Comparison of ENCODE assay signal across 20 cellular contexts in genomic region chr12:132443091-132443490, GRCh38. TPM values are rescaled to one million over a fixed set of nuclear protein-coding genes. Genes with fewer than 3 reads are reported as not detected.
A peak's percentile ranks its signal among the peaks of the same experiment; 100 is the strongest.
DNase-seq lines count a peak whose midpoint lies in the region; ATAC-seq and TF ChIP-seq lines count a peak whose summit lies in the region.
"Had no signal": no experiment of that assay in that cellular context is flagged by ENCODE, and none has a peak within 500 bp of the region (broad histone marks: within the 10 kb centered on the region; RNA-seq: fewer than 3 reads in every experiment).

No MANE protein-coding gene starts in this region.

- peak overlapping the region; percentile 92 for H3K27ac ChIP-seq in BLaER1
- H3K27ac ChIP-seq in CD4-positive, alpha-beta T cell (ENCODE audit: low read depth, low read length), result no peak overlapping the region
- no peak overlapping the region for H3K27ac ChIP-seq in osteoblast (ENCODE audit: low read depth, low read length)
- no peak overlapping the region for H3K27ac ChIP-seq in mammary epithelial cell (ENCODE audit: insufficient read depth, low read depth, low read length)
- H3K27ac ChIP-seq: esophagus squamous epithelium, gastroesophageal sphincter, prostate gland, tibial nerve had no signal

- ATAC-seq in CD4-positive, alpha-beta T cell (ENCODE audit: poor library complexity), result no peak
- no peak for ATAC-seq in activated naive CD4-positive, alpha-beta T cell treated with anti-CD3 and anti-CD28 coated beads, Interleukin-2, amount 50 U/mL, for 72 hours
- ATAC-seq in natural killer cell, result no peak
- ATAC-seq: effector memory CD8-positive, alpha-beta T cell; gastroesophageal sphincter; stimulated activated naive CD8-positive, alpha-beta T cell treated with anti-CD3 and anti-CD28 coated beads, Interleukin-15, Interleukin-2, amounts not matched to agents 100 U/mL and 50 U/mL, for 24 hours; WTC11 had no signal

- in situ Hi-C loops in mammary epithelial cell (cut with MboI; ENCODE audit: low sequenced_read_pairs in 2 of 2), result no loop called here

- H3K4me3 ChIP-seq in BLaER1, result no peak overlapping the region
- no peak overlapping the region for H3K4me3 ChIP-seq in osteoblast (ENCODE audit: insufficient read depth, low read length)
- no peak overlapping the region for H3K4me3 ChIP-seq in mammary epithelial cell (replicated peaks in 1 of 3; ENCODE audit: insufficient read depth in 1 of 3, low read depth in 2 of 3, low read length in 3 of 3)
- H3K4me3 ChIP-seq: esophagus squamous epithelium, gastroesophageal sphincter, prostate gland, tibial nerve had no signal

- peaks cover 98% of the 10 kb centered on the region for H3K4me1 ChIP-seq in BLaER1
- no peaks in the 10 kb centered on the region for H3K4me1 ChIP-seq in osteoblast (ENCODE audit: insufficient read depth, low read length)
- peaks cover 3% of the 10 kb centered on the region for H3K4me1 ChIP-seq in mammary epithelial cell (ENCODE audit: insufficient read depth, low read length)
- H3K4me1 ChIP-seq: gastroesophageal sphincter, prostate gland had no signal

- no peak overlapping the region for H2AFZ ChIP-seq in osteoblast (ENCODE audit: low read length)
- H2AFZ ChIP-seq in mammary epithelial cell (ENCODE audit: low read depth, low read length), result no peak overlapping the region

- peak overlapping the region; percentile 84; the same call in 1 of the 2 replicates for H3K9ac ChIP-seq in BLaER1
- no peak overlapping the region for H3K9ac ChIP-seq in mammary epithelial cell (ENCODE audit: insufficient read depth, low read length)

- H3K27me3 ChIP-seq in BLaER1 (no peaks in the 10 kb centered on the region), osteoblast (ENCODE audit: insufficient read depth, low read length) (no peaks in the 10 kb centered on the region), mammary epithelial cell (ENCODE audit: insufficient read depth, low read length) (no peaks in the 10 kb centered on the region)
- no peaks in the 10 kb centered on the region for H3K27me3 ChIP-seq in CD4-positive, alpha-beta T cell (ENCODE audit: control insufficient read depth, insufficient read depth, low read length)

- intact Hi-C loops in CD4-positive, alpha-beta T cell (cut with DNase I, micrococcal nuclease), result no loop called here
- intact Hi-C loops in natural killer cell (cut with micrococcal nuclease), result no loop called here
- intact Hi-C loops in mammary epithelial cell (cut with micrococcal nuclease), result no loop called here

- H3K36me3 ChIP-seq in BLaER1 (peaks cover 19% of the 10 kb centered on the region), osteoblast (ENCODE audit: insufficient read depth, low read length) (no peaks in the 10 kb centered on the region), mammary epithelial cell (ENCODE audit: insufficient read depth, low read length) (no peaks in the 10 kb centered on the region)
- H3K36me3 ChIP-seq: esophagus squamous epithelium, gastroesophageal sphincter, prostate gland, tibial nerve had no signal

- CTCF ChIA-PET in CD4-positive, alpha-beta T cell (lab: Charles Lee), result no interaction called here
- CTCF ChIA-PET in mammary epithelial cell (lab: Charles Lee; ENCODE audit: low non-redundant PET), result no interaction called here

- dilution Hi-C loops in mammary epithelial cell (cut with HindIII; ENCODE audit: low sequenced_read_pairs), result loop anchor here (10.0 kb wide), 1 partner anchor 78 kb away; no protein-coding TSS in a partner anchor

- POLR2A ChIA-PET in CD4-positive, alpha-beta T cell (lab: Charles Lee), result interaction anchor here (3.0 kb wide), 1 partner anchor 13 kb away, joined by 14 read pairs; no protein-coding TSS in a partner anchor

- TF ChIP-seq CTCF in CD4-positive, alpha-beta T cell (IDR thresholded peaks at IDR 0.05), result no peak
- no peak for TF ChIP-seq CTCF in natural killer cell (IDR thresholded peaks at IDR 0.05)
- no peak for TF ChIP-seq CTCF in osteoblast (IDR thresholded peaks at IDR 0.05; ENCODE audit: extremely low read depth, low read depth, low read length)
- TF ChIP-seq CTCF in mammary epithelial cell (conservative IDR thresholded peaks at IDR 0.05 in 1 of 2, IDR thresholded peaks at IDR 0.05 in 1 of 2; ENCODE audit: extremely low read depth in 1 of 2, insufficient read depth in 1 of 2, low read depth in 1 of 2, low read length in 2 of 2), result no peak

- peaks cover 72% of the 10 kb centered on the region for H3K4me1 Mint-ChIP-seq in CD4-positive, alpha-beta T cell (ENCODE audit: low read depth)
- peaks cover 26 to 44% of the 10 kb centered on the region in 2 donors for H3K4me1 Mint-ChIP-seq in natural killer cell

- H3K4me3 Mint-ChIP-seq in CD4-positive, alpha-beta T cell, result peak overlapping the region; percentile 77
- no peak overlapping the region for H3K4me3 Mint-ChIP-seq in natural killer cell
- H3K4me3 Mint-ChIP-seq: effector memory CD8-positive, alpha-beta T cell; H9; WTC11 had no signal

- H4K20me1 ChIP-seq in BLaER1 (no peaks in the 10 kb centered on the region), osteoblast (ENCODE audit: insufficient read depth, low read length) (no peaks in the 10 kb centered on the region), mammary epithelial cell (ENCODE audit: insufficient read depth, low read length) (no peaks in the 10 kb centered on the region)

- H3K9me3 ChIP-seq in BLaER1 (peaks cover 5% of the 10 kb centered on the region; the same call in 1 of the 2 replicates), osteoblast (ENCODE audit: low read depth, low read length) (no peaks in the 10 kb centered on the region), mammary epithelial cell (replicated peaks; ENCODE audit: insufficient read depth, low read length) (no peaks in the 10 kb centered on the region)
- no peaks in the 10 kb centered on the region for H3K9me3 ChIP-seq in CD4-positive, alpha-beta T cell (ENCODE audit: control insufficient read depth, low read length)
- H3K9me3 ChIP-seq: esophagus squamous epithelium, gastroesophageal sphincter, prostate gland had no signal

- no peak for DNase-seq in CD4-positive, alpha-beta T cell
- DNase-seq in activated naive CD4-positive, alpha-beta T cell treated with anti-CD3 and anti-CD28 coated beads, Interleukin-2, amount 50 U/mL, for 72 hours (ENCODE audit: low spot score in 2 of 2), result no peak
- DNase-seq in natural killer cell (no peak), osteoblast (ENCODE audit: insufficient read length, low spot score, missing footprints) (no peak), mammary epithelial cell (no peak), GDM1 (lab: John Stamatoyannopoulos, UW) (no peak)
- DNase-seq: activated gamma-delta T cell treated with Interleukin-2 at 50 U/mL for 16 hours; effector memory CD8-positive, alpha-beta T cell; esophagus squamous epithelium; H9; NCI-H187 treated with DMSO at 0.1 percent for 48 hours; NCI-H2227 treated with DMSO at 0.1 percent for 48 hours; NCI-H82; stimulated activated CD4-positive, alpha-beta T cell treated with anti-CD3 and anti-CD28 coated beads, Interleukin-1b, Interleukin-23, amount 100 ng/mL, for 48 hours; stimulated activated naive CD8-positive, alpha-beta T cell treated with anti-CD3 and anti-CD28 coated beads, Interleukin-15, Interleukin-2, amounts not matched to agents 100 U/mL and 50 U/mL, for 24 hours had no signal

- H3K27ac Mint-ChIP-seq in CD4-positive, alpha-beta T cell, result peak overlapping the region; percentile 88
- H3K27ac Mint-ChIP-seq in activated naive CD4-positive, alpha-beta T cell treated with anti-CD3 and anti-CD28 coated beads, Interleukin-2, amount 50 U/mL, for 72 hours, result peak overlapping the region; percentile 80 to 99
- peak overlapping the region; percentile 36 to 63 for H3K27ac Mint-ChIP-seq in natural killer cell
- H3K27ac Mint-ChIP-seq: effector memory CD8-positive, alpha-beta T cell; H9; WTC11 had no signal

- WGBS in mammary epithelial cell (ENCODE audit: low coverage, missing lambda C conversion rate), result 99% methylated on average over 23 of the region's 25 CpGs

- no peaks in the 10 kb centered on the region for H3K27me3 Mint-ChIP-seq in CD4-positive, alpha-beta T cell
- no peaks in the 10 kb centered on the region for H3K27me3 Mint-ChIP-seq in natural killer cell (ENCODE audit: low read depth in 2 of 2)
- H3K27me3 Mint-ChIP-seq: effector memory CD8-positive, alpha-beta T cell had no signal

- no peaks in the 10 kb centered on the region for H3K9me3 Mint-ChIP-seq in CD4-positive, alpha-beta T cell
- no peaks in the 10 kb centered on the region for H3K9me3 Mint-ChIP-seq in activated naive CD4-positive, alpha-beta T cell treated with anti-CD3 and anti-CD28 coated beads, Interleukin-2, amount 50 U/mL, for 72 hours
- H3K9me3 Mint-ChIP-seq in natural killer cell, result no peaks in the 10 kb centered on the region
- H3K9me3 Mint-ChIP-seq: effector memory CD8-positive, alpha-beta T cell; WTC11 had no signal

- no TSS peak for BruUV-seq in mammary epithelial cell (replicated peaks; lab: Mats Ljungman, UMichigan)

- H3K36me3 Mint-ChIP-seq in CD4-positive, alpha-beta T cell (ENCODE audit: low read depth), result peaks cover 6% of the 10 kb centered on the region
- peaks cover 5% of the 10 kb centered on the region in 2 donors for H3K36me3 Mint-ChIP-seq in activated naive CD4-positive, alpha-beta T cell treated with anti-CD3 and anti-CD28 coated beads, Interleukin-2, amount 50 U/mL, for 72 hours
- H3K36me3 Mint-ChIP-seq in natural killer cell, result no peaks in the 10 kb centered on the region
- H3K36me3 Mint-ChIP-seq: WTC11 had no signal

- H3K79me2 ChIP-seq in osteoblast (ENCODE audit: insufficient read depth, low read length) (no peaks in the 10 kb centered on the region), mammary epithelial cell (ENCODE audit: insufficient read depth, low read length) (no peaks in the 10 kb centered on the region)

- H3K4me2 ChIP-seq in BLaER1, result peak overlapping the region; percentile 98
- H3K4me2 ChIP-seq in osteoblast (ENCODE audit: insufficient read depth, low read length), result no peak overlapping the region
- H3K4me2 ChIP-seq in mammary epithelial cell (ENCODE audit: insufficient read depth, low read depth, low read length), result no peak overlapping the region

RNA-seq across cellular contexts. Expression of gene FBRSL1, which starts 46.9 kb away (rescaled TPM):
- total RNA-seq in CD4-positive, alpha-beta T cell, result 10 to 100 TPM; 75.8 to 80.7 TPM
- total RNA-seq in activated naive CD4-positive, alpha-beta T cell treated with anti-CD3 and anti-CD28 coated beads, Interleukin-2, amount 50 U/mL, for 72 hours, result 10 to 100 TPM; 30.8 to 37.8 TPM
- 10 to 100 TPM; 67.5 to 78.0 (median 76.2) TPM for total RNA-seq in natural killer cell
- 2.7 and 12.3 TPM in 2 replicates for total RNA-seq in osteoblast
- total RNA-seq in mammary epithelial cell, result 10 to 100 TPM; 28.8 to 58.6 TPM
- polyA plus RNA-seq in mammary epithelial cell, result 17.2 TPM
- 1.6 TPM for polyA minus RNA-seq in mammary epithelial cell
